12 cellular contexts compared by ENCODE assay signal in genomic region chr21:42781981-42782722, GRCh38.
DNase-seq lines count a peak whose midpoint lies in the region; ATAC-seq, FAIRE-seq and TF ChIP-seq lines count a peak whose summit lies in the region.
"Had no signal": no experiment of that assay in that cellular context is flagged by ENCODE, and none has a peak within 500 bp of the region (broad histone marks: within the 10 kb centered on the region; RNA-seq: fewer than 3 reads in every experiment).

No MANE protein-coding gene starts in this region.

- H3K56ac ChIP-seq in IMR-90 (ENCODE audit: extremely low read depth, insufficient read depth, low read length), result no peak overlapping the region

- H3K23ac ChIP-seq in IMR-90 (ENCODE audit: low read depth, low read length), result no peak overlapping the region

- no peak overlapping the region for H4K5ac ChIP-seq in IMR-90 (ENCODE audit: low read depth, low read length)

- H3K27ac ChIP-seq in IMR-90 (ENCODE audit: insufficient read depth, low read length), result no peak overlapping the region
- peak overlapping the region in 1 of 4 donors; percentile 7 for H3K27ac ChIP-seq in pancreas

- no peaks in the 10 kb centered on the region for H3K36me3 Mint-ChIP-seq in glutamatergic neuron (ENCODE audit: unreplicated experiment)
- H3K36me3 Mint-ChIP-seq: activated CD8-positive, alpha-beta memory T cell treated with anti-CD3 and anti-CD28 coated beads, Interleukin-2, amount 10 ng/mL, durations not matched to agents 7 days and 5 days had no signal

- H3K4me3 ChIP-seq in IMR-90 (ENCODE audit: insufficient read depth, low read depth, low read length) (no peak overlapping the region), pancreas (no peak overlapping the region)

- TF ChIP-seq CTCF in IMR-90 (conservative IDR thresholded peaks at IDR 0.05; ENCODE audit: low read depth, low read length), result no peak
- no peak for TF ChIP-seq CTCF in glutamatergic neuron (IDR thresholded peaks at IDR 0.05; ENCODE audit: partially characterized antibody, unreplicated experiment)
- no peak for TF ChIP-seq CTCF in pancreas (IDR thresholded peaks at IDR 0.05)

- TF ChIP-seq RAD21 in IMR-90 (IDR thresholded peaks at IDR 0.05; ENCODE audit: low read length), result no peak

- peaks cover 25% of the 10 kb centered on the region for H3K9me3 Mint-ChIP-seq in glutamatergic neuron (ENCODE audit: unreplicated experiment)

- no peak overlapping the region for H3K4ac ChIP-seq in IMR-90 (ENCODE audit: low read depth, low read length)

- no peak overlapping the region for H3K14ac ChIP-seq in IMR-90 (replicated peaks; ENCODE audit: low read depth, low read length)

- dilution Hi-C loops in IMR-90 (cut with HindIII; ENCODE audit: low sequenced_read_pairs, unreplicated experiment), result no loop called here

- H3K4me1 ChIP-seq in IMR-90 (ENCODE audit: control insufficient read depth, insufficient read depth, low read length) (no peaks in the 10 kb centered on the region), pancreas (peaks cover 0 to 3% (median 0%) of the 10 kb centered on the region in 3 donors)

- peaks cover 37% of the 10 kb centered on the region for H3K4me1 Mint-ChIP-seq in glutamatergic neuron (ENCODE audit: low read depth, unreplicated experiment)

- no peak for ATAC-seq in IMR-90 (ENCODE audit: low read depth)
- peak; percentile 8 to 55 (median 28) for ATAC-seq in pancreas
- no peak for ATAC-seq in GM21576 (IDR thresholded peaks at IDR 0.05; ENCODE audit: unreplicated experiment)
- no peak for ATAC-seq in HG02588 (IDR thresholded peaks at IDR 0.05; ENCODE audit: unreplicated experiment)
- ATAC-seq: activated CD8-positive, alpha-beta memory T cell treated with anti-CD3 and anti-CD28 coated beads, Interleukin-2, amount 10 ng/mL, durations not matched to agents 7 days and 5 days had no signal

- H3K27ac Mint-ChIP-seq in glutamatergic neuron (ENCODE audit: unreplicated experiment), result peak overlapping the region; percentile 96
- H3K27ac Mint-ChIP-seq: activated CD8-positive, alpha-beta memory T cell treated with anti-CD3 and anti-CD28 coated beads, Interleukin-2, amount 10 ng/mL, durations not matched to agents 7 days and 5 days had no signal

- H4K20me1 ChIP-seq in IMR-90 (ENCODE audit: insufficient read depth, low read length), result no peaks in the 10 kb centered on the region

- peaks cover 19% of the 10 kb centered on the region for H3K27me3 Mint-ChIP-seq in glutamatergic neuron (ENCODE audit: unreplicated experiment)

- FAIRE-seq in pancreas (lab: Jason Lieb, UNC), result no peak
- FAIRE-seq: A204.1, frontal cortex, urothelium cell line had no signal

- no peaks in the 10 kb centered on the region for H3K36me3 ChIP-seq in IMR-90 (ENCODE audit: control insufficient read depth, insufficient read depth, low read length)
- H3K36me3 ChIP-seq in pancreas, result no peaks in the 10 kb centered on the region

- H2BK20ac ChIP-seq in IMR-90 (ENCODE audit: low read depth, low read length), result no peak overlapping the region

- peak overlapping the region; percentile 57 for H3K4me3 Mint-ChIP-seq in glutamatergic neuron (ENCODE audit: unreplicated experiment)
- H3K4me3 Mint-ChIP-seq: activated CD8-positive, alpha-beta memory T cell treated with anti-CD3 and anti-CD28 coated beads, Interleukin-2, amount 10 ng/mL, durations not matched to agents 7 days and 5 days had no signal

- peak overlapping the region; percentile 45 for H2AK9ac ChIP-seq in IMR-90 (replicated peaks; ENCODE audit: low read depth, low read length, poor library complexity)

- POLR2A ChIA-PET in IMR-90 (lab: Charles Lee; ENCODE audit: unreplicated experiment), result no interaction called here

- no TSS peak for BruUV-seq in IMR-90 (replicated peaks; lab: Mats Ljungman, UMichigan)

- CTCF ChIA-PET in IMR-90 (lab: Yijun Ruan, JAX), result no interaction called here

- no peak overlapping the region for H2AK5ac ChIP-seq in IMR-90 (ENCODE audit: low read depth, low read length)

- H4K91ac ChIP-seq in IMR-90 (ENCODE audit: insufficient read depth, low read depth, low read length), result no peak overlapping the region

- intact Hi-C loops in IMR-90 (cut with micrococcal nuclease) (no loop called here), pancreas (cut with DNase I) (no loop called here)

- H2BK5ac ChIP-seq in IMR-90 (ENCODE audit: low read depth, low read length, poor library complexity, severe bottlenecking), result no peak overlapping the region

- H2BK120ac ChIP-seq in IMR-90 (ENCODE audit: low read depth, low read length), result no peak overlapping the region

- H3K9ac ChIP-seq in IMR-90 (ENCODE audit: low read depth, low read length), result no peak overlapping the region

- no peaks in the 10 kb centered on the region for H3K79me1 ChIP-seq in IMR-90 (ENCODE audit: low read depth in 1 of 2, low read length in 2 of 2)

- peaks cover 3% of the 10 kb centered on the region; the same call in 1 of the 2 replicates for H3K9me3 ChIP-seq in IMR-90 (ENCODE audit: control insufficient read depth, insufficient read depth, low read length)
- H3K9me3 ChIP-seq in pancreas, result no peaks in the 10 kb centered on the region

- no peak overlapping the region for H4K8ac ChIP-seq in IMR-90 (ENCODE audit: low read depth in 2 of 2, low read length in 2 of 2)

- H2BK15ac ChIP-seq in IMR-90 (ENCODE audit: low read depth, low read length), result no peak overlapping the region

- no peak overlapping the region for H3K4me2 ChIP-seq in IMR-90 (ENCODE audit: low read depth, low read length)

- 64% methylated on average over 3 of the region's 14 CpGs; no CpG with 5 or more reads in 1 of the 2 experiments for WGBS in IMR-90 (ENCODE audit: extremely low coverage in 2 of 2, insufficient read length in 1 of 2), 2 experiments
- 68 to 75% methylated on average over 14 of the region's 14 CpGs for WGBS in pancreas, 2 donors

- in situ Hi-C loops in IMR-90 (cut with MboI; ENCODE audit: low sequenced_read_pairs), result loop anchor here (10.0 kb wide), 1 partner anchor 197 kb away; no protein-coding TSS in a partner anchor

- peak overlapping the region; percentile 33 for H2AFZ ChIP-seq in IMR-90 (replicated peaks; ENCODE audit: low read length, poor library complexity)

- H3K18ac ChIP-seq in IMR-90 (ENCODE audit: low read depth, low read length), result no peak overlapping the region

- no peak for TF ChIP-seq POLR2A in IMR-90 (IDR thresholded peaks at IDR 0.05; ENCODE audit: low read depth, low read length)

- DNase-seq in NCI-H1694 treated with DMSO at 0.1 percent for 48 hours (lab: John Stamatoyannopoulos, UW) (peak; percentile 16), NCI-H1694 (lab: John Stamatoyannopoulos, UW) (no peak), IMR-90 (no peak), glutamatergic neuron (peak; percentile 36), pancreas (peak in 1 of 6 donors; percentile 28), RPMI8226 (no peak)
- DNase-seq: activated CD8-positive, alpha-beta memory T cell treated with anti-CD3 and anti-CD28 coated beads, Interleukin-2, amount 10 ng/mL, durations not matched to agents 7 days and 5 days had no signal

- H3K27me3 ChIP-seq in IMR-90 (ENCODE audit: control insufficient read depth, insufficient read depth, low read length) (peaks cover 57% of the 10 kb centered on the region), pancreas (peaks cover 0 to 15% (median 0%) of the 10 kb centered on the region in 4 donors)

- H3K9me1 ChIP-seq in IMR-90 (ENCODE audit: insufficient read depth, low read length), result no peaks in the 10 kb centered on the region

TF ChIP-seq in IMR-90, 13 proteins besides CTCF, POLR2A, EP300 and RAD21:
- no peak for TF ChIP-seq USF2 (IDR thresholded peaks at IDR 0.05; ENCODE audit: low read depth, low read length)
- no peak for TF ChIP-seq RCOR1 (IDR thresholded peaks at IDR 0.05; ENCODE audit: insufficient replicate concordance, low read length)
- no peak for TF ChIP-seq MAFK (IDR thresholded peaks at IDR 0.05; ENCODE audit: low read depth, low read length)
- no peak for TF ChIP-seq NFE2L2 (IDR thresholded peaks at IDR 0.05; ENCODE audit: low read depth, low read length)
- TF ChIP-seq SMC3 (IDR thresholded peaks at IDR 0.05; ENCODE audit: low read depth, low read length), result no peak
- TF ChIP-seq MXI1 (IDR thresholded peaks at IDR 0.05; ENCODE audit: borderline replicate concordance, low read depth, low read length), result no peak

Comparison
In these comparisons a context has a peak if more than half of its experiments do, and no peak if none do; other contexts are left out.
1. DNase-seq: peak in NCI-H1694 treated with DMSO at 0.1 percent for 48 hours (single experiment) and glutamatergic neuron (single experiment); none in NCI-H1694 (single experiment), IMR-90 (single experiment) and RPMI8226 (single experiment).
2. ATAC-seq: peak in pancreas (4 of 4); none in IMR-90 (single experiment), GM21576 (single experiment) and HG02588 (single experiment).